Comparison of ENCODE assay signal across 10 cellular contexts in the genomic region with DNA sequence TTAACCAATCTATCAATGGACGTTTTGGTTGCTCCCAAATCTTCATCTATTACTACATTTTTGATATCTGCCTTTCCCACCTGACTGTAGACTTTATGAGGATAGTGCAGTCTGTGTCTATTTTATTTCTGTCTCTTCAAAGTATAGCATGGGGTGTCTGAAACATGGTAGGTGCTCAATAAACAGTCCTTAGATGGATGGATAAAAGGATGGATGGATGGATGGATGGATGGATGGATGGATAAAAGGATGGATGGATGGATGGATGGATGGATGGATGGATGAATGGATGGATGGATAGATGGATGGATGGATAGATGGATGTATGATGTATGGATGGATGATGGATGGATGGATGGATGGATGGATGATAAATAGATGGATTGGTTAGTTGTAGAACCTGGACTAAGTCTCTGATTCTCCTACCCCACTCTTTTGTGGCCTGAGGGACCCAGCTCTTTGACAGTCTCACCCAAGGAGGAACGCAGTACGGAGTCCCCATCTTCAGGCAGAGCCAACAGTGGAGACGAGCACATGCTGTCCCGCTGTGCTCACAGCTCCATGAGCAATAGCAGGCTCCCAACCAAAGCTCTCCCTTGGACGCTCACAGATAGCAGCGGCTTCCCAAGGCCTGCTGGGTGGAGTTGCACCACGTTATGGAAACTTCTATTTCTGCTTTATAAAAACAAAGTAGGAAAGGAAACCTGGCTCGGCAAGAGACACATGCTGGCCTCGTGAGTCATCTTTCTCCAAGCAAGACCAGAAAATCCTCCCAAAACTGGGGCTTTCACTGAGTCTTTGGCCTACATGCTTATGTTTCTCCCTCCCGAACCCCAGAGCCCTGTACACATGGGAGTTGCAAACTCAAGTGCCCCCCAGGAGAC.
DNase-seq lines count a peak whose midpoint lies in the region; ATAC-seq and TF ChIP-seq lines count a peak whose summit lies in the region.
"Had no signal": no experiment of that assay in that cellular context is flagged by ENCODE, and none has a peak within 500 bp of the region (broad histone marks: within the 10 kb centered on the region; RNA-seq: fewer than 3 reads in every experiment).

No MANE protein-coding gene starts in this region.

- H4K20me1 ChIP-seq in osteoblast (ENCODE audit: insufficient read depth, low read length): no peaks in the 10 kb centered on the region

- H2AFZ ChIP-seq in ACC112 (ENCODE audit: low read length, unreplicated experiment): no peak overlapping the region
- peak overlapping the region; percentile 34 for H2AFZ ChIP-seq in osteoblast (ENCODE audit: low read length)

- H3K27ac ChIP-seq in ACC112 (ENCODE audit: low read depth, low read length): peak overlapping the region; percentile 82
- peak overlapping the region; percentile 81 for H3K27ac ChIP-seq in osteoblast (ENCODE audit: low read depth, low read length)
- H3K27ac ChIP-seq: BLaER1 treated with 17β-estradiol and CSF1 and Interleukin-3, amounts not matched to agents 10 nM and 100 nM had no signal

- ATAC-seq in HG03432 (IDR thresholded peaks at IDR 0.05; ENCODE audit: unreplicated experiment): no peak
- ATAC-seq in HG03442 (IDR thresholded peaks at IDR 0.05; ENCODE audit: unreplicated experiment): no peak

- no peaks in the 10 kb centered on the region for H3K79me2 ChIP-seq in ACC112 (ENCODE audit: control insufficient read depth, insufficient read depth, low read length, unreplicated experiment)
- no peaks in the 10 kb centered on the region for H3K79me2 ChIP-seq in osteoblast (ENCODE audit: insufficient read depth, low read length)

- peaks cover 39% of the 10 kb centered on the region for H3K4me1 ChIP-seq in ACC112 (ENCODE audit: control insufficient read depth, insufficient read depth, low read length, unreplicated experiment)
- H3K4me1 ChIP-seq in osteoblast (ENCODE audit: insufficient read depth, low read length): peaks cover 32% of the 10 kb centered on the region

- H3K4me2 ChIP-seq in osteoblast (ENCODE audit: insufficient read depth, low read length): peak overlapping the region; percentile 49

- DNase-seq in NCI-H446 treated with DMSO at 0.1 percent for 48 hours (lab: John Stamatoyannopoulos, UW) (peak; percentile 72), fibroblast of gingiva (ENCODE audit: low read depth) (peak; percentile 87), osteoblast (ENCODE audit: insufficient read length, low spot score, missing footprints) (peak; percentile 92), NCI-H2081 (lab: John Stamatoyannopoulos, UW) (no peak), NCI-H1048 (lab: John Stamatoyannopoulos, UW) (no peak)
- DNase-seq: foreskin melanocyte had no signal

- no peaks in the 10 kb centered on the region for H3K9me3 ChIP-seq in osteoblast (ENCODE audit: low read depth, low read length)

- no peaks in the 10 kb centered on the region for H3K36me3 ChIP-seq in ACC112 (ENCODE audit: insufficient read depth, low read length)
- H3K36me3 ChIP-seq in osteoblast (ENCODE audit: insufficient read depth, low read length): no peaks in the 10 kb centered on the region
- H3K36me3 ChIP-seq: BLaER1 treated with 17β-estradiol and CSF1 and Interleukin-3, amounts not matched to agents 10 nM and 100 nM had no signal

- TF ChIP-seq CTCF in osteoblast (IDR thresholded peaks at IDR 0.05; ENCODE audit: extremely low read depth, low read depth, low read length): no peak

- H3K27me3 ChIP-seq in ACC112 (ENCODE audit: insufficient read depth, low read length) (peaks cover 11% of the 10 kb centered on the region), osteoblast (ENCODE audit: insufficient read depth, low read length) (peaks cover 16% of the 10 kb centered on the region)

- H3K4me3 ChIP-seq in ACC112 (ENCODE audit: low read depth, low read length) (no peak overlapping the region), osteoblast (ENCODE audit: insufficient read depth, low read length) (no peak overlapping the region)
- H3K4me3 ChIP-seq: BLaER1 treated with 17β-estradiol and CSF1 and Interleukin-3, amounts not matched to agents 10 nM and 100 nM had no signal

Comparison
In these comparisons a context has a peak if more than half of its experiments do, and no peak if none do; other contexts are left out.
1. DNase-seq: peak in NCI-H446 treated with DMSO at 0.1 percent for 48 hours (single experiment), fibroblast of gingiva (single experiment) and osteoblast (single experiment); none in NCI-H2081 (0 of 2) and NCI-H1048 (single experiment).